11 cellular contexts compared by ENCODE assay signal in genomic region chr3:101890716-101891115, GRCh38. TPM values are rescaled to one million over a fixed set of nuclear protein-coding genes. Genes with fewer than 3 reads are reported as not detected.
DNase-seq lines count a peak whose midpoint lies in the region; ATAC-seq lines count a peak whose summit lies in the region.
"Had no signal": no experiment of that assay in that cellular context is flagged by ENCODE, and none has a peak within 500 bp of the region (broad histone marks: within the 10 kb centered on the region; RNA-seq: fewer than 3 reads in every experiment).

No MANE protein-coding gene starts in this region.

- peaks cover 18% of the 10 kb centered on the region for H3K4me1 Mint-ChIP-seq in activated T-cell treated with anti-CD3 and anti-CD28 coated beads, Interleukin-2, amount 50 U/mL, for 72 hours (ENCODE audit: low read depth)
- H3K4me1 Mint-ChIP-seq in activated T-cell treated with anti-CD3 and anti-CD28 coated beads, Interleukin-2, amount 50 U/mL, for 24 hours (ENCODE audit: low read depth) = peaks cover 4% of the 10 kb centered on the region
- H3K4me1 Mint-ChIP-seq in stimulated activated naive CD8-positive, alpha-beta T cell treated with anti-CD3 and anti-CD28 coated beads, Interleukin-15, amount 100 ng/mL, for 72 hours = peaks cover 5% of the 10 kb centered on the region
- H3K4me1 Mint-ChIP-seq: central memory CD8-positive, alpha-beta T cell had no signal

- H3K27ac Mint-ChIP-seq in activated T-cell treated with anti-CD3 and anti-CD28 coated beads, Interleukin-2, amount 50 U/mL, for 72 hours = peak overlapping the region; percentile 38
- H3K27ac Mint-ChIP-seq in activated T-cell treated with anti-CD3 and anti-CD28 coated beads, Interleukin-2, amount 50 U/mL, for 24 hours = no peak overlapping the region
- H3K27ac Mint-ChIP-seq in stimulated activated naive CD8-positive, alpha-beta T cell treated with anti-CD3 and anti-CD28 coated beads, Interleukin-15, amount 100 ng/mL, for 72 hours = no peak overlapping the region

- H3K9me3 Mint-ChIP-seq in activated T-cell treated with anti-CD3 and anti-CD28 coated beads, Interleukin-2, amount 50 U/mL, for 72 hours = peaks cover 0 to 2% of the 10 kb centered on the region in 2 donors
- no peaks in the 10 kb centered on the region for H3K9me3 Mint-ChIP-seq in activated T-cell treated with anti-CD3 and anti-CD28 coated beads, Interleukin-2, amount 50 U/mL, for 24 hours
- H3K9me3 Mint-ChIP-seq in stimulated activated naive CD8-positive, alpha-beta T cell treated with anti-CD3 and anti-CD28 coated beads, Interleukin-15, amount 100 ng/mL, for 72 hours = peaks cover 0 to 10% of the 10 kb centered on the region in 2 donors
- H3K9me3 Mint-ChIP-seq: central memory CD8-positive, alpha-beta T cell had no signal

- H3K4me3 Mint-ChIP-seq in activated T-cell treated with anti-CD3 and anti-CD28 coated beads, Interleukin-2, amount 50 U/mL, for 72 hours = peak overlapping the region in 1 of 2 donors; percentile 23
- H3K4me3 Mint-ChIP-seq in activated T-cell treated with anti-CD3 and anti-CD28 coated beads, Interleukin-2, amount 50 U/mL, for 24 hours = no peak overlapping the region
- H3K4me3 Mint-ChIP-seq in stimulated activated naive CD8-positive, alpha-beta T cell treated with anti-CD3 and anti-CD28 coated beads, Interleukin-15, amount 100 ng/mL, for 72 hours = no peak overlapping the region
- H3K4me3 Mint-ChIP-seq: central memory CD8-positive, alpha-beta T cell had no signal

- no peaks in the 10 kb centered on the region for H3K27me3 Mint-ChIP-seq in activated T-cell treated with anti-CD3 and anti-CD28 coated beads, Interleukin-2, amount 50 U/mL, for 72 hours (ENCODE audit: low read depth)
- H3K27me3 Mint-ChIP-seq in activated T-cell treated with anti-CD3 and anti-CD28 coated beads, Interleukin-2, amount 50 U/mL, for 24 hours = no peaks in the 10 kb centered on the region
- no peaks in the 10 kb centered on the region for H3K27me3 Mint-ChIP-seq in stimulated activated naive CD8-positive, alpha-beta T cell treated with anti-CD3 and anti-CD28 coated beads, Interleukin-15, amount 100 ng/mL, for 72 hours
- H3K27me3 Mint-ChIP-seq: central memory CD8-positive, alpha-beta T cell had no signal

- H3K36me3 Mint-ChIP-seq in activated T-cell treated with anti-CD3 and anti-CD28 coated beads, Interleukin-2, amount 50 U/mL, for 72 hours (ENCODE audit: insufficient read depth in 2 of 2) = peaks cover 0 to 6% of the 10 kb centered on the region in 2 donors
- H3K36me3 Mint-ChIP-seq in activated T-cell treated with anti-CD3 and anti-CD28 coated beads, Interleukin-2, amount 50 U/mL, for 24 hours (ENCODE audit: low read depth) = no peaks in the 10 kb centered on the region

- peak in 1 of 2 donors; percentile 14 for DNase-seq in activated T-cell treated with anti-CD3 and anti-CD28 coated beads, Interleukin-2, amount 50 U/mL, for 72 hours
- no peak for DNase-seq in activated T-cell treated with anti-CD3 and anti-CD28 coated beads, Interleukin-2, amount 50 U/mL, for 24 hours
- DNase-seq in dedifferentiated amniotic fluid mesenchymal stem cell (ENCODE audit: extremely low spot score) (peak; percentile 38), T-helper 2 cell (no peak), HuH-7 (ENCODE audit: low spot score) (no peak)
- no peak for DNase-seq in stimulated activated naive CD8-positive, alpha-beta T cell treated with anti-CD3 and anti-CD28 coated beads, Interleukin-15, amount 100 ng/mL, for 72 hours
- DNase-seq: ovary, PC-9 had no signal

- peak; percentile 95 to 99 for ATAC-seq in activated T-cell treated with anti-CD3 and anti-CD28 coated beads, Interleukin-2, amount 50 U/mL, for 72 hours (replicated peaks in 1 of 2)
- ATAC-seq in HG03442 (IDR thresholded peaks at IDR 0.05; ENCODE audit: unreplicated experiment) (peak; percentile 63), HG03025 (IDR thresholded peaks at IDR 0.05; ENCODE audit: low FRiP score, unreplicated experiment) (no peak)
- peak; percentile 85 for ATAC-seq in stimulated activated naive CD8-positive, alpha-beta T cell treated with anti-CD3 and anti-CD28 coated beads, Interleukin-15, amount 100 ng/mL, for 72 hours

RNA-seq across cellular contexts. Expression of gene NFKBIZ, which starts 41.4 kb away (rescaled TPM):
- 100 to 1,000 TPM; 116 to 208 TPM for total RNA-seq in activated T-cell treated with anti-CD3 and anti-CD28 coated beads, Interleukin-2, amount 50 U/mL, for 72 hours
